Comparison of ENCODE assay signal across 9 cellular contexts in genomic region chr14:29222671-29223268, GRCh38.
DNase-seq lines count a peak whose midpoint lies in the region; ATAC-seq and TF ChIP-seq lines count a peak whose summit lies in the region.
"Had no signal": no experiment of that assay in that cellular context is flagged by ENCODE, and none has a peak within 500 bp of the region (broad histone marks: within the 10 kb centered on the region; RNA-seq: fewer than 3 reads in every experiment).

No MANE protein-coding gene starts in this region.

- H3K9me3 Mint-ChIP-seq in chondrocyte (ENCODE audit: low read depth) (no peaks in the 10 kb centered on the region), progenitor cell of endocrine pancreas (ENCODE audit: low read depth) (no peaks in the 10 kb centered on the region)
- peaks cover 7% of the 10 kb centered on the region for H3K9me3 Mint-ChIP-seq in activated CD4-positive, alpha-beta T cell treated with anti-CD3 and anti-CD28 coated beads, Interleukin-2, amount 10 ng/mL, durations not matched to agents 24 days and 14 days
- H3K9me3 Mint-ChIP-seq in stimulated activated naive CD8-positive, alpha-beta T cell treated with anti-CD3 and anti-CD28 coated beads, Interleukin-15, amount 100 ng/mL, for 72 hours = peaks cover 0 to 7% of the 10 kb centered on the region in 2 donors

- H3K4me1 Mint-ChIP-seq in chondrocyte (ENCODE audit: low read depth) = no peaks in the 10 kb centered on the region
- H3K4me1 Mint-ChIP-seq in progenitor cell of endocrine pancreas (ENCODE audit: low read depth) = peaks cover 2% of the 10 kb centered on the region
- H3K4me1 Mint-ChIP-seq in activated CD4-positive, alpha-beta T cell treated with anti-CD3 and anti-CD28 coated beads, Interleukin-2, amount 10 ng/mL, durations not matched to agents 24 days and 14 days = no peaks in the 10 kb centered on the region
- no peaks in the 10 kb centered on the region for H3K4me1 Mint-ChIP-seq in stimulated activated naive CD8-positive, alpha-beta T cell treated with anti-CD3 and anti-CD28 coated beads, Interleukin-15, amount 100 ng/mL, for 72 hours
- H3K4me1 Mint-ChIP-seq: B cell had no signal

- no peak for ATAC-seq in Right ventricle myocardium inferior
- ATAC-seq in stimulated activated naive CD8-positive, alpha-beta T cell treated with anti-CD3 and anti-CD28 coated beads, Interleukin-15, amount 100 ng/mL, for 72 hours = no peak

- H3K4me3 Mint-ChIP-seq in chondrocyte (ENCODE audit: unreplicated experiment) (no peak overlapping the region), progenitor cell of endocrine pancreas (ENCODE audit: low read depth) (no peak overlapping the region)
- H3K4me3 Mint-ChIP-seq in activated CD4-positive, alpha-beta T cell treated with anti-CD3 and anti-CD28 coated beads, Interleukin-2, amount 10 ng/mL, durations not matched to agents 24 days and 14 days = no peak overlapping the region
- no peak overlapping the region for H3K4me3 Mint-ChIP-seq in stimulated activated naive CD8-positive, alpha-beta T cell treated with anti-CD3 and anti-CD28 coated beads, Interleukin-15, amount 100 ng/mL, for 72 hours
- H3K4me3 Mint-ChIP-seq: B cell had no signal

- DNase-seq in DMS79 treated with DMSO at 0.1 percent for 48 hours (lab: John Stamatoyannopoulos, UW) (peak; percentile 42), DMS79 (lab: John Stamatoyannopoulos, UW) (no peak), NCI-H2171 treated with DMSO at 0.1 percent for 48 hours (lab: John Stamatoyannopoulos, UW) (peak; percentile 89), chondrocyte (ENCODE audit: low spot score) (no peak), progenitor cell of endocrine pancreas (ENCODE audit: low spot score, unreplicated experiment) (no peak), Right ventricle myocardium inferior (ENCODE audit: missing footprints) (no peak)
- no peak for DNase-seq in activated CD4-positive, alpha-beta T cell treated with anti-CD3 and anti-CD28 coated beads, Interleukin-2, amount 10 ng/mL, durations not matched to agents 24 days and 14 days
- DNase-seq in stimulated activated naive CD8-positive, alpha-beta T cell treated with anti-CD3 and anti-CD28 coated beads, Interleukin-15, amount 100 ng/mL, for 72 hours = no peak

- intact Hi-C loops in Right ventricle myocardium inferior (cut with DNase I) = no loop called here
- intact Hi-C loops in activated CD4-positive, alpha-beta T cell treated with anti-CD3 and anti-CD28 coated beads, Interleukin-2, amount 10 ng/mL, durations not matched to agents 24 days and 14 days (cut with micrococcal nuclease) = no loop called here

- H3K36me3 Mint-ChIP-seq in chondrocyte (ENCODE audit: low read depth) (no peaks in the 10 kb centered on the region), progenitor cell of endocrine pancreas (ENCODE audit: insufficient read depth) (no peaks in the 10 kb centered on the region)
- H3K36me3 Mint-ChIP-seq in activated CD4-positive, alpha-beta T cell treated with anti-CD3 and anti-CD28 coated beads, Interleukin-2, amount 10 ng/mL, durations not matched to agents 24 days and 14 days (ENCODE audit: low read depth) = no peaks in the 10 kb centered on the region

- TF ChIP-seq CTCF in chondrocyte (IDR thresholded peaks at IDR 0.05) (peak; percentile 77), progenitor cell of endocrine pancreas (IDR thresholded peaks at IDR 0.05; ENCODE audit: unreplicated experiment) (peak; percentile 59)

- H3K27ac Mint-ChIP-seq in chondrocyte (ENCODE audit: unreplicated experiment) (no peak overlapping the region), progenitor cell of endocrine pancreas (no peak overlapping the region)
- H3K27ac Mint-ChIP-seq in activated CD4-positive, alpha-beta T cell treated with anti-CD3 and anti-CD28 coated beads, Interleukin-2, amount 10 ng/mL, durations not matched to agents 24 days and 14 days = no peak overlapping the region
- no peak overlapping the region for H3K27ac Mint-ChIP-seq in stimulated activated naive CD8-positive, alpha-beta T cell treated with anti-CD3 and anti-CD28 coated beads, Interleukin-15, amount 100 ng/mL, for 72 hours
- H3K27ac Mint-ChIP-seq: B cell had no signal

- H3K27me3 Mint-ChIP-seq in chondrocyte (ENCODE audit: low read depth) = peaks cover 20% of the 10 kb centered on the region
- H3K27me3 Mint-ChIP-seq in progenitor cell of endocrine pancreas = peaks cover 31% of the 10 kb centered on the region
- H3K27me3 Mint-ChIP-seq in activated CD4-positive, alpha-beta T cell treated with anti-CD3 and anti-CD28 coated beads, Interleukin-2, amount 10 ng/mL, durations not matched to agents 24 days and 14 days = no peaks in the 10 kb centered on the region
- no peaks in the 10 kb centered on the region for H3K27me3 Mint-ChIP-seq in stimulated activated naive CD8-positive, alpha-beta T cell treated with anti-CD3 and anti-CD28 coated beads, Interleukin-15, amount 100 ng/mL, for 72 hours
- H3K27me3 Mint-ChIP-seq: B cell had no signal

Comparison
In these comparisons a context has a peak if more than half of its experiments do, and no peak if none do; other contexts are left out.
1. DNase-seq: peak in DMS79 treated with DMSO at 0.1 percent for 48 hours (single experiment) and NCI-H2171 treated with DMSO at 0.1 percent for 48 hours (single experiment); none in DMS79 (single experiment), chondrocyte (single experiment), progenitor cell of endocrine pancreas (single experiment), Right ventricle myocardium inferior (single experiment), activated CD4-positive, alpha-beta T cell treated with anti-CD3 and anti-CD28 coated beads, Interleukin-2, amount 10 ng/mL, durations not matched to agents 24 days and 14 days (single experiment) and stimulated activated naive CD8-positive, alpha-beta T cell treated with anti-CD3 and anti-CD28 coated beads, Interleukin-15, amount 100 ng/mL, for 72 hours (0 of 2).